In the genomic region with DNA sequence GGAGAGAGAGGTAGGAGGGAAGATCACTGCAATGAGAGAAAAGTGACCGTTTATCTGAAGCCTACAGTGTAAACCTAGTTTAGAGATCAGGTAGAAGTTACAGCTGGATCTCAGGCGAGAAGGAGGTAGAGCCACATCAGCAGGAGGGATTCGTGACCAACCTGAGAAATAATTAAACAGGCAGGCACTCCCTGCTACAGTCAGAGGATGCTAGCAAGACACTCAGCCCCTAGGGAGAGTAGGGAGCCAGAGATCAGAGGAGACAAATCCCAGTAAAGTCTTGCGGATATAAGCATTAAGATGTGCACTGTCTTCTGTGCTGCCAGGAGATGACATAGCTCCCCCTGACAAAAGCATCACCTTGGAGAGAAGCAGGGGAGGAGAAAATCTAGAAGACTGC, we compare ENCODE assay signal across 1 cellular context.
TF ChIP-seq lines count a peak whose summit lies in the region.

No MANE protein-coding gene starts in this region.

TF ChIP-seq in WTC11, 78 proteins besides CTCF, POLR2A, EP300 and RAD21 (continued from another document):
- TF ChIP-seq, protein P1, sequence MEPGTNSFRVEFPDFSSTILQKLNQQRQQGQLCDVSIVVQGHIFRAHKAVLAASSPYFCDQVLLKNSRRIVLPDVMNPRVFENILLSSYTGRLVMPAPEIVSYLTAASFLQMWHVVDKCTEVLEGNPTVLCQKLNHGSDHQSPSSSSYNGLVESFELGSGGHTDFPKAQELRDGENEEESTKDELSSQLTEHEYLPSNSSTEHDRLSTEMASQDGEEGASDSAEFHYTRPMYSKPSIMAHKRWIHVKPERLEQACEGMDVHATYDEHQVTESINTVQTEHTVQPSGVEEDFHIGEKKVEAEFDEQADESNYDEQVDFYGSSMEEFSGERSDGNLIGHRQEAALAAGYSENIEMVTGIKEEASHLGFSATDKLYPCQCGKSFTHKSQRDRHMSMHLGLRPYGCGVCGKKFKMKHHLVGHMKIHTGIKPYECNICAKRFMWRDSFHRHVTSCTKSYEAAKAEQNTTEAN (CRISPR knock-in tag; IDR thresholded peaks at IDR 0.05), result no peak
- TF ChIP-seq GABPB1 (CRISPR knock-in tag; IDR thresholded peaks at IDR 0.05), result no peak
- TF ChIP-seq, protein P2, sequence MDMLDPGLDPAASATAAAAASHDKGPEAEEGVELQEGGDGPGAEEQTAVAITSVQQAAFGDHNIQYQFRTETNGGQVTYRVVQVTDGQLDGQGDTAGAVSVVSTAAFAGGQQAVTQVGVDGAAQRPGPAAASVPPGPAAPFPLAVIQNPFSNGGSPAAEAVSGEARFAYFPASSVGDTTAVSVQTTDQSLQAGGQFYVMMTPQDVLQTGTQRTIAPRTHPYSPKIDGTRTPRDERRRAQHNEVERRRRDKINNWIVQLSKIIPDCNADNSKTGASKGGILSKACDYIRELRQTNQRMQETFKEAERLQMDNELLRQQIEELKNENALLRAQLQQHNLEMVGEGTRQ (CRISPR knock-in tag; IDR thresholded peaks at IDR 0.05), result no peak
